Comparison of ENCODE assay signal across 25 cellular contexts in the genomic region with DNA sequence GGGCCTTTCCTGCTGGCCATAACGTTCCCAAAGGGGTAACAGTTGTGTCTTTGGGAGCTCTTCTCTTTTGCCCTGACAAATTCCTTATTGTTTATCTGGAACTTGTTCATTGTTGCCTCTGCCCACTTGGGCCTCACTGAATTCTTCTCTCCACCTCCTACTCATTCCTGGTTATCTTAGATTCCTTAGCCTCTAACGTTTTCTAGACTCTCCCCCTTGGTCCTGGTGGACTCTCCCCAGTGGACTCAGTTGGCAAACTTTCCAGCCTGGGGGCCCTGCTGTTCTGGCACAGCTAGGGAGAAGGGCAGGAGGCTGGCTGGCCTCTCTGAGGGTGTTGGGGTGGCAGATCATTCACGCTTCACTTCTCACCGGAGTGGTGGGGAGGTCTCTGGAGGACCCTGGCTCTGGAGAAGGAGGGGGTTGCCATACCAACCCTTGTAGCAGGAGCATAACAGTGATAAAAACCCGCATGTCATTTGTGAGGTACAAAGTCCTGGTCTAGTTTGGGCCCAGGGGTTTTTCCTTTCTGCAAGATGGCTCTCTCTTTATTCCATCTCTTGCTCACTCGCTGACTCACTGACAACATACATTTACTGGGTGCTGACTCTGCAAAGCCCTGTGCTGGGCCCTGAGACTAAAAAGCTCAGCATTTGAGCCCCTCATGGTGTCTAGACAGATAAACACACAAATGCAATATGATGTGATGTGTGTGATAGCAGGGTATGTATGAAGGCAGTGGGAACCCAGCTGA. TPM values are rescaled to one million over a fixed set of nuclear protein-coding genes. Genes with fewer than 3 reads are reported as not detected.
A peak's percentile ranks its signal among the peaks of the same experiment; 100 is the strongest.
DNase-seq lines count a peak whose midpoint lies in the region; ATAC-seq and TF ChIP-seq lines count a peak whose summit lies in the region.
"Had no signal": no experiment of that assay in that cellular context is flagged by ENCODE, and none has a peak within 500 bp of the region (broad histone marks: within the 10 kb centered on the region; RNA-seq: fewer than 3 reads in every experiment).

No MANE protein-coding gene starts in this region.

- H3K4me2 ChIP-seq in BLaER1 (peak overlapping the region; percentile 68), GM23338 (no peak overlapping the region), hepatocyte (no peak overlapping the region)

- no peaks in the 10 kb centered on the region; the same call in 2 of the 3 replicates for H3K9me3 Mint-ChIP-seq in GM23338
- H3K9me3 Mint-ChIP-seq: CD4-positive, alpha-beta memory T cell; IgD-negative memory B cell had no signal

- H3K4me1 ChIP-seq in BLaER1, result peaks cover 32% of the 10 kb centered on the region
- H3K4me1 ChIP-seq in GM23338 (ENCODE audit: insufficient read depth), result no peaks in the 10 kb centered on the region
- peaks cover 9% of the 10 kb centered on the region for H3K4me1 ChIP-seq in hepatocyte (ENCODE audit: insufficient read depth)
- H3K4me1 ChIP-seq: BE2C had no signal

- H3F3A ChIP-seq in GM23338 (replicated peaks; ENCODE audit: low read depth), result no peaks in the 10 kb centered on the region

- H4K20me1 ChIP-seq in BLaER1, result no peaks in the 10 kb centered on the region
- H4K20me1 ChIP-seq in GM23338 (replicated peaks; ENCODE audit: insufficient read depth), result no peaks in the 10 kb centered on the region
- H4K20me1 ChIP-seq in hepatocyte (ENCODE audit: insufficient read depth, poor library complexity, severe bottlenecking), result no peaks in the 10 kb centered on the region

- H3K4me3 ChIP-seq in BLaER1, result no peak overlapping the region
- H3K4me3 ChIP-seq in GM23338, result no peak overlapping the region
- H3K4me3 ChIP-seq in hepatocyte, result no peak overlapping the region
- H3K4me3 ChIP-seq: MG63 had no signal

- no peak for DNase-seq in GM23338 (ENCODE audit: low spot score)
- peak; percentile 59 for DNase-seq in hepatocyte (ENCODE audit: low spot score)
- peak; percentile 47 for DNase-seq in posterior vena cava (ENCODE audit: low spot score)
- DNase-seq in activated effector memory CD4-positive, alpha-beta T cell treated with Interleukin-2 at 50 U/mL for 16 hours, result no peak
- DNase-seq in NCI-H526 treated with DMSO at 0.1 percent for 48 hours (lab: John Stamatoyannopoulos, UW), result no peak
- DNase-seq in NCI-H1105 (lab: John Stamatoyannopoulos, UW), result no peak
- DNase-seq: BE2C; Calu3; CD4-positive, alpha-beta memory T cell; DMS53; Kasumi-1; MG63; NCI-H1048; NCI-H146; NCI-H2029 treated with DMSO at 0.1 percent for 48 hours; NCI-H510A; NCI-H774; OCI-M1; Right ventricle myocardium superior had no signal

- H3K36me3 Mint-ChIP-seq in GM23338 (ENCODE audit: low read depth), result no peaks in the 10 kb centered on the region
- H3K36me3 Mint-ChIP-seq: CD4-positive, alpha-beta memory T cell; IgD-negative memory B cell had no signal

- H3K36me3 ChIP-seq in BLaER1, result no peaks in the 10 kb centered on the region
- no peaks in the 10 kb centered on the region for H3K36me3 ChIP-seq in GM23338 (ENCODE audit: insufficient read depth)
- H3K36me3 ChIP-seq in hepatocyte (replicated peaks; ENCODE audit: insufficient read depth, low read depth), result no peaks in the 10 kb centered on the region
- H3K36me3 ChIP-seq: BE2C, MG63 had no signal

- 64% methylated on average over 6 of the region's 6 CpGs for WGBS in hepatocyte (ENCODE audit: low lambda C conversion rate, missing lambda C conversion rate)

- no peaks in the 10 kb centered on the region for H3K27me3 ChIP-seq in BLaER1
- no peaks in the 10 kb centered on the region for H3K27me3 ChIP-seq in GM23338 (ENCODE audit: insufficient read depth)
- no peaks in the 10 kb centered on the region for H3K27me3 ChIP-seq in hepatocyte
- H3K27me3 ChIP-seq: BE2C, MG63 had no signal

- H3K9ac ChIP-seq in BLaER1, result peak overlapping the region; percentile 34; the same call in 1 of the 2 replicates

- no peaks in the 10 kb centered on the region for H3K79me2 ChIP-seq in GM23338 (replicated peaks; ENCODE audit: insufficient read depth)
- no peaks in the 10 kb centered on the region for H3K79me2 ChIP-seq in hepatocyte

- H2AFZ ChIP-seq in GM23338 (0 out of 2 replicates have a peak overlapping the region, but pooled peaks have one; percentile 5), hepatocyte (no peak overlapping the region)

- no peak for ATAC-seq in GM23338
- ATAC-seq in HG03520 (IDR thresholded peaks at IDR 0.05; ENCODE audit: unreplicated experiment), result no peak

- H3K9me3 ChIP-seq in BLaER1 (no peaks in the 10 kb centered on the region), hepatocyte (ENCODE audit: low read depth) (no peaks in the 10 kb centered on the region)
- H3K9me3 ChIP-seq: BE2C, MG63 had no signal

- H3K27ac Mint-ChIP-seq in GM23338, result no peak overlapping the region
- H3K27ac Mint-ChIP-seq: CD4-positive, alpha-beta memory T cell had no signal

- intact Hi-C loops in posterior vena cava (cut with DNase I), result loop anchor here in 1 of 2 donors (5.0 kb wide), 1 partner anchor 1378 kb away; no protein-coding TSS in a partner anchor

- H3K27me3 Mint-ChIP-seq in GM23338 (ENCODE audit: insufficient read depth, low read depth, poor library complexity), result peaks cover 4% of the 10 kb centered on the region

- TF ChIP-seq CTCF in GM23338 (conservative IDR thresholded peaks at IDR 0.05; ENCODE audit: low read depth in 2 of 2), result no peak
- TF ChIP-seq CTCF in hepatocyte (IDR thresholded peaks at IDR 0.05; ENCODE audit: poor library complexity), result no peak

- H3K9me2 ChIP-seq in GM23338 (ENCODE audit: insufficient read depth) (no peaks in the 10 kb centered on the region), hepatocyte (replicated peaks; ENCODE audit: insufficient read depth) (no peaks in the 10 kb centered on the region)

- no peak overlapping the region for H3K4me3 Mint-ChIP-seq in GM23338
- H3K4me3 Mint-ChIP-seq: CD4-positive, alpha-beta memory T cell; IgD-negative memory B cell had no signal

- H3K4me1 Mint-ChIP-seq in GM23338, result no peaks in the 10 kb centered on the region
- H3K4me1 Mint-ChIP-seq: CD4-positive, alpha-beta memory T cell; IgD-negative memory B cell had no signal

- peak overlapping the region; percentile 70 for H3K27ac ChIP-seq in BLaER1
- no peak overlapping the region for H3K27ac ChIP-seq in GM23338 (ENCODE audit: low read depth)
- H3K27ac ChIP-seq in hepatocyte, result peak overlapping the region; percentile 91
- H3K27ac ChIP-seq: HL-60 had no signal

TF ChIP-seq in GM23338, 12 proteins besides CTCF, POLR2A, EP300 and RAD21 (continues in another document):
- TF ChIP-seq, protein P1, sequence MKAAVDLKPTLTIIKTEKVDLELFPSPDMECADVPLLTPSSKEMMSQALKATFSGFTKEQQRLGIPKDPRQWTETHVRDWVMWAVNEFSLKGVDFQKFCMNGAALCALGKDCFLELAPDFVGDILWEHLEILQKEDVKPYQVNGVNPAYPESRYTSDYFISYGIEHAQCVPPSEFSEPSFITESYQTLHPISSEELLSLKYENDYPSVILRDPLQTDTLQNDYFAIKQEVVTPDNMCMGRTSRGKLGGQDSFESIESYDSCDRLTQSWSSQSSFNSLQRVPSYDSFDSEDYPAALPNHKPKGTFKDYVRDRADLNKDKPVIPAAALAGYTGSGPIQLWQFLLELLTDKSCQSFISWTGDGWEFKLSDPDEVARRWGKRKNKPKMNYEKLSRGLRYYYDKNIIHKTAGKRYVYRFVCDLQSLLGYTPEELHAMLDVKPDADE (IDR thresholded peaks at IDR 0.05), result no peak
- TF ChIP-seq, protein P2, sequence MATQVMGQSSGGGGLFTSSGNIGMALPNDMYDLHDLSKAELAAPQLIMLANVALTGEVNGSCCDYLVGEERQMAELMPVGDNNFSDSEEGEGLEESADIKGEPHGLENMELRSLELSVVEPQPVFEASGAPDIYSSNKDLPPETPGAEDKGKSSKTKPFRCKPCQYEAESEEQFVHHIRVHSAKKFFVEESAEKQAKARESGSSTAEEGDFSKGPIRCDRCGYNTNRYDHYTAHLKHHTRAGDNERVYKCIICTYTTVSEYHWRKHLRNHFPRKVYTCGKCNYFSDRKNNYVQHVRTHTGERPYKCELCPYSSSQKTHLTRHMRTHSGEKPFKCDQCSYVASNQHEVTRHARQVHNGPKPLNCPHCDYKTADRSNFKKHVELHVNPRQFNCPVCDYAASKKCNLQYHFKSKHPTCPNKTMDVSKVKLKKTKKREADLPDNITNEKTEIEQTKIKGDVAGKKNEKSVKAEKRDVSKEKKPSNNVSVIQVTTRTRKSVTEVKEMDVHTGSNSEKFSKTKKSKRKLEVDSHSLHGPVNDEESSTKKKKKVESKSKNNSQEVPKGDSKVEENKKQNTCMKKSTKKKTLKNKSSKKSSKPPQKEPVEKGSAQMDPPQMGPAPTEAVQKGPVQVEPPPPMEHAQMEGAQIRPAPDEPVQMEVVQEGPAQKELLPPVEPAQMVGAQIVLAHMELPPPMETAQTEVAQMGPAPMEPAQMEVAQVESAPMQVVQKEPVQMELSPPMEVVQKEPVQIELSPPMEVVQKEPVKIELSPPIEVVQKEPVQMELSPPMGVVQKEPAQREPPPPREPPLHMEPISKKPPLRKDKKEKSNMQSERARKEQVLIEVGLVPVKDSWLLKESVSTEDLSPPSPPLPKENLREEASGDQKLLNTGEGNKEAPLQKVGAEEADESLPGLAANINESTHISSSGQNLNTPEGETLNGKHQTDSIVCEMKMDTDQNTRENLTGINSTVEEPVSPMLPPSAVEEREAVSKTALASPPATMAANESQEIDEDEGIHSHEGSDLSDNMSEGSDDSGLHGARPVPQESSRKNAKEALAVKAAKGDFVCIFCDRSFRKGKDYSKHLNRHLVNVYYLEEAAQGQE (IDR thresholded peaks at IDR 0.05; ENCODE audit: unreplicated experiment), result no peak
- TF ChIP-seq NANOG (IDR thresholded peaks at IDR 0.05; ENCODE audit: borderline replicate concordance), result no peak
- TF ChIP-seq ZNF331 (CRISPR knock-in tag; IDR thresholded peaks at IDR 0.05; ENCODE audit: low read depth), result no peak
- no peak for TF ChIP-seq EZH2 (IDR thresholded peaks at IDR 0.05; ENCODE audit: low read depth, unreplicated experiment)
- no peak for TF ChIP-seq ZNF114 (CRISPR knock-in tag; IDR thresholded peaks at IDR 0.05)

RNA-seq across cellular contexts. Expression of a gene that starts 39.8 kb away (rescaled TPM):
- total RNA-seq in GM23338 (2014; rRNA removed; shearing (Covaris generic)), result 263 and 277 TPM in 2 replicates
- 254 and 283 TPM in 2 replicates for polyA plus RNA-seq in GM23338 (2016; fragmentation: Nextera tagmentation; extraction: Ambion mirVana)
- total RNA-seq in hepatocyte, result 80.7 and 87.0 TPM in 2 replicates
- 122 and 135 TPM in 2 replicates for polyA plus RNA-seq in hepatocyte
- 100 to 1,000 TPM; 425 to 833 TPM for total RNA-seq in posterior vena cava

RNA-seq across cellular contexts. Expression of a gene that starts 59.0 kb away (rescaled TPM):
- total RNA-seq in GM23338 (2014; rRNA removed; shearing (Covaris generic)), result 0.03 TPM in 1 of 2 replicates, not detected in the other
- polyA plus RNA-seq in GM23338 (2016; fragmentation: Nextera tagmentation; extraction: Ambion mirVana) (not detected in 2 replicates), hepatocyte (3.0 and 4.4 TPM in 2 replicates)
- total RNA-seq in hepatocyte (7.3 and 7.4 TPM in 2 replicates), posterior vena cava (under 1 TPM in 1 of 2 donors, not detected in 1; 0.05 TPM)
- total RNA-seq: CD4-positive, alpha-beta memory T cell; H4; HT1080 had no signal
- polyA plus RNA-seq: CD4-positive, alpha-beta memory T cell; IgD-negative memory B cell had no signal

Comparison
In these comparisons a context has a peak if more than half of its experiments do, and no peak if none do; other contexts are left out.
1. DNase-seq: peak in hepatocyte (single experiment) and posterior vena cava (single experiment); none in GM23338 (single experiment), activated effector memory CD4-positive, alpha-beta T cell treated with Interleukin-2 at 50 U/mL for 16 hours (single experiment), NCI-H526 treated with DMSO at 0.1 percent for 48 hours (single experiment) and NCI-H1105 (single experiment).